In the genomic region with DNA sequence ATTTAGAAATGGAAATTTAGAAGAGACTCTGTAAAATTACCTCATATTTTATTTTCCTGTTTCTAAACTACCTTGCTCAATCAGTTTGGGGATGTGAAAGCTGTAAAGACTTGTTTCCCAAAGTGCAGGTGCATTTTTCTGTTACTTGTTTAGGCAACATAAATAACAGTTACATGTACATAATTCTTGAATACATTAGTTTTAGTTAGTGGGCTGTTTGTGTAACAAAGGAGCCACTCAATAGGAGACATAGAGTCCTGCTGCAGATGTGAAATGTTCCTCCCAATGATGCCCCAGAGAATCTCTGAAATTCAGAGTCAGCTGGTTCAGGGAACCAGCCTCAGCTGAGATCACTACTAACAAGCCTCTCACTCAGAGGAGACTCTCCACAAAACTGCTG, we compare ENCODE assay signal across 16 cellular contexts.
DNase-seq lines count a peak whose midpoint lies in the region; ATAC-seq, FAIRE-seq and TF ChIP-seq lines count a peak whose summit lies in the region.
"Had no signal": no experiment of that assay in that cellular context is flagged by ENCODE, and none has a peak within 500 bp of the region (broad histone marks: within the 10 kb centered on the region; RNA-seq: fewer than 3 reads in every experiment).

No MANE protein-coding gene starts in this region.

- peak; percentile 63 for ATAC-seq in HG02678 (IDR thresholded peaks at IDR 0.05; ENCODE audit: unreplicated experiment)
- no peak for ATAC-seq in natural killer cell treated with Interleukin-12 subunit alpha and Interleukin-12 subunit beta and Interleukin-15 and Interleukin-18, amount 100 ng/mL, for 72 hours
- ATAC-seq in foreskin keratinocyte: no peak
- ATAC-seq in activated CD4-positive, CD25-positive, alpha-beta regulatory T cell treated with anti-CD3 and anti-CD28 coated beads, Interleukin-2, amount 50 U/mL, for 24 hours: no peak
- ATAC-seq: effector memory CD8-positive, alpha-beta T cell; upper lobe of right lung had no signal

- H2AFZ ChIP-seq in OCI-LY7 (ENCODE audit: low read length): no peak overlapping the region
- H2AFZ ChIP-seq: parathyroid adenoma had no signal

- H3K4me2 ChIP-seq in OCI-LY7 (ENCODE audit: low read length): peak overlapping the region; percentile 52

- H3K9me3 Mint-ChIP-seq in natural killer cell treated with Interleukin-12 subunit alpha and Interleukin-12 subunit beta and Interleukin-15 and Interleukin-18, amount 100 ng/mL, for 72 hours: no peaks in the 10 kb centered on the region
- H3K9me3 Mint-ChIP-seq: effector memory CD8-positive, alpha-beta T cell had no signal

- H3K4me1 Mint-ChIP-seq in natural killer cell treated with Interleukin-12 subunit alpha and Interleukin-12 subunit beta and Interleukin-15 and Interleukin-18, amount 100 ng/mL, for 72 hours (ENCODE audit: low read depth in 2 of 2): peaks cover 28 to 36% of the 10 kb centered on the region in 2 donors

- peaks cover 25% of the 10 kb centered on the region for H3K36me3 Mint-ChIP-seq in natural killer cell treated with Interleukin-12 subunit alpha and Interleukin-12 subunit beta and Interleukin-15 and Interleukin-18, amount 100 ng/mL, for 72 hours

- POLR2A ChIA-PET in OCI-LY7 (lab: Charles Lee): interaction anchor here (0.7 to 1.8 kb wide), 4 partner anchors 12 to 141 kb away, joined by 3 to 4 read pairs (median 4); no protein-coding TSS in a partner anchor

- no peaks in the 10 kb centered on the region for H3K79me2 ChIP-seq in OCI-LY7 (ENCODE audit: insufficient read depth, low read depth, low read length)
- H3K79me2 ChIP-seq: parathyroid adenoma had no signal

- no peaks in the 10 kb centered on the region for H3K9me2 ChIP-seq in OCI-LY7 (ENCODE audit: insufficient read depth, low read length)

- TF ChIP-seq CTCF in OCI-LY7 (conservative IDR thresholded peaks at IDR 0.05; ENCODE audit: low read length) (no peak), foreskin keratinocyte (conservative IDR thresholded peaks at IDR 0.05) (no peak)

- peak overlapping the region; percentile 97 to 99 for H3K27ac Mint-ChIP-seq in natural killer cell treated with Interleukin-12 subunit alpha and Interleukin-12 subunit beta and Interleukin-15 and Interleukin-18, amount 100 ng/mL, for 72 hours

- H3K27me3 ChIP-seq in foreskin keratinocyte: no peaks in the 10 kb centered on the region
- H3K27me3 ChIP-seq: adrenal gland, upper lobe of right lung had no signal

- BruUV-seq in OCI-LY7 (replicated peaks; lab: Mats Ljungman, UMichigan): no TSS peak

- H3K4me3 ChIP-seq in OCI-LY7 (ENCODE audit: low read depth, low read length, poor library complexity, severe bottlenecking): no peak overlapping the region
- H3K4me3 ChIP-seq: adrenal gland, upper lobe of right lung had no signal

- CTCF ChIA-PET in OCI-LY7 (lab: Charles Lee; ENCODE audit: unreplicated experiment): no interaction called here

- peak overlapping the region; percentile 76 for H3K4me3 Mint-ChIP-seq in natural killer cell treated with Interleukin-12 subunit alpha and Interleukin-12 subunit beta and Interleukin-15 and Interleukin-18, amount 100 ng/mL, for 72 hours
- H3K4me3 Mint-ChIP-seq: effector memory CD8-positive, alpha-beta T cell had no signal

- intact Hi-C loops in OCI-LY7 (cut with micrococcal nuclease; ENCODE audit: unreplicated experiment): no loop called here

- no peak for FAIRE-seq in frontal cortex (lab: Jason Lieb, UNC)

- H3K27me3 Mint-ChIP-seq in natural killer cell treated with Interleukin-12 subunit alpha and Interleukin-12 subunit beta and Interleukin-15 and Interleukin-18, amount 100 ng/mL, for 72 hours: no peaks in the 10 kb centered on the region
- H3K27me3 Mint-ChIP-seq: effector memory CD8-positive, alpha-beta T cell had no signal

- peaks cover 29% of the 10 kb centered on the region for H3K36me3 ChIP-seq in OCI-LY7 (ENCODE audit: insufficient read depth, low read length)
- H3K36me3 ChIP-seq: adrenal gland had no signal

- peaks cover 26% of the 10 kb centered on the region for H3K4me1 ChIP-seq in OCI-LY7 (ENCODE audit: insufficient read depth, low read length, poor library complexity, severe bottlenecking)
- H3K4me1 ChIP-seq in foreskin keratinocyte: no peaks in the 10 kb centered on the region
- H3K4me1 ChIP-seq: adrenal gland, parathyroid adenoma, upper lobe of right lung had no signal

- no peaks in the 10 kb centered on the region for H4K20me1 ChIP-seq in OCI-LY7 (ENCODE audit: insufficient read depth, low read length)

- no peaks in the 10 kb centered on the region for H3K9me3 ChIP-seq in OCI-LY7 (ENCODE audit: low read length)
- H3K9me3 ChIP-seq: adrenal gland, upper lobe of right lung had no signal

- H3K27ac ChIP-seq in OCI-LY7 (ENCODE audit: low read depth, low read length, poor library complexity, severe bottlenecking) (peak overlapping the region; percentile 72), foreskin keratinocyte (no peak overlapping the region)
- H3K27ac ChIP-seq: adrenal gland, parathyroid adenoma, upper lobe of right lung had no signal

- DNase-seq in SIG-M5 treated with dmso at 0.1 percent for 504 hours (lab: John Stamatoyannopoulos, UW; ENCODE audit: unreplicated experiment): peak; percentile 44
- no peak for DNase-seq in SIG-M5 (lab: John Stamatoyannopoulos, UW)
- peak; percentile 61 for DNase-seq in OCI-LY7 (ENCODE audit: low spot score)
- no peak for DNase-seq in natural killer cell treated with Interleukin-12 subunit alpha and Interleukin-12 subunit beta and Interleukin-15 and Interleukin-18, amount 100 ng/mL, for 72 hours (ENCODE audit: low spot score)
- no peak for DNase-seq in foreskin keratinocyte
- DNase-seq in frontal cortex (ENCODE audit: low spot score in 2 of 2): no peak
- DNase-seq: 8988T; activated CD4-positive, alpha-beta T cell treated with anti-CD3 and anti-CD28 coated beads for 1 hour; adrenal gland; central memory CD4-positive, alpha-beta T cell; effector memory CD8-positive, alpha-beta T cell; NCI-H82; upper lobe of right lung had no signal

Comparison
In these comparisons a context has a peak if more than half of its experiments do, and no peak if none do; other contexts are left out.
1. DNase-seq: peak in SIG-M5 treated with dmso at 0.1 percent for 504 hours (single experiment) and OCI-LY7 (single experiment); none in SIG-M5 (single experiment), natural killer cell treated with Interleukin-12 subunit alpha and Interleukin-12 subunit beta and Interleukin-15 and Interleukin-18, amount 100 ng/mL, for 72 hours (single experiment), foreskin keratinocyte (0 of 2) and frontal cortex (0 of 2).